ENCODE assay signal across 14 cellular contexts in genomic region chr6:23505021-23505420, GRCh38.
DNase-seq lines count a peak whose midpoint lies in the region; TF ChIP-seq lines count a peak whose summit lies in the region.
"Had no signal": no experiment of that assay in that cellular context is flagged by ENCODE, and none has a peak within 500 bp of the region (broad histone marks: within the 10 kb centered on the region; RNA-seq: fewer than 3 reads in every experiment).

No MANE protein-coding gene starts in this region.

- H3F3A ChIP-seq in neural progenitor cell (ENCODE audit: low read depth): no peaks in the 10 kb centered on the region

- H3K27ac ChIP-seq in brain microvascular endothelial cell (no peak overlapping the region), neural progenitor cell (no peak overlapping the region)
- H3K27ac ChIP-seq: BLaER1 had no signal

- H3K4me1 ChIP-seq in neural progenitor cell: no peaks in the 10 kb centered on the region
- H3K4me1 ChIP-seq: BLaER1 had no signal

- H3K9me3 Mint-ChIP-seq in neural progenitor cell: no peaks in the 10 kb centered on the region

- H3K9ac ChIP-seq in neural progenitor cell: no peak overlapping the region
- H3K9ac ChIP-seq: BLaER1 had no signal

- H3K4me3 Mint-ChIP-seq in neural progenitor cell: no peak overlapping the region
- H3K4me3 Mint-ChIP-seq: CD8-positive, alpha-beta T cell had no signal

- peak; percentile 62 for DNase-seq in HCEC 1CT
- DNase-seq in brain microvascular endothelial cell: peak; percentile 29
- DNase-seq in fibroblast of mammary gland (ENCODE audit: low read depth): peak; percentile 52
- DNase-seq in stromal cell of bone marrow (ENCODE audit: low read depth): peak; percentile 13
- no peak for DNase-seq in GM19238 (ENCODE audit: insufficient read length, low spot score)
- no peak for DNase-seq in NCI-H2171 (lab: John Stamatoyannopoulos, UW)
- DNase-seq in neural progenitor cell (ENCODE audit: low spot score): no peak
- DNase-seq: CD8-positive, alpha-beta T cell; MG63; NCI-H1105; NCI-H1694; NCI-H226; NCI-H524 treated with DMSO at 0.1 percent for 48 hours had no signal

- no peaks in the 10 kb centered on the region for H3K36me3 ChIP-seq in brain microvascular endothelial cell (replicated peaks)
- no peaks in the 10 kb centered on the region for H3K36me3 ChIP-seq in neural progenitor cell
- H3K36me3 ChIP-seq: BLaER1, MG63 had no signal

- no peak for TF ChIP-seq CTCF in brain microvascular endothelial cell (IDR thresholded peaks at IDR 0.05; ENCODE audit: low read depth, low read length, missing control alignments)
- TF ChIP-seq CTCF in fibroblast of mammary gland (conservative IDR thresholded peaks at IDR 0.05; ENCODE audit: control insufficient read depth, insufficient read depth, low read depth, low read length): no peak
- TF ChIP-seq CTCF in neural progenitor cell (IDR thresholded peaks at IDR 0.05): no peak

- H3K27me3 Mint-ChIP-seq in neural progenitor cell (ENCODE audit: insufficient read depth, low read depth): no peaks in the 10 kb centered on the region

- in situ Hi-C loops in brain microvascular endothelial cell (cut with HindIII; ENCODE audit: low pct_ligation_motif_present, low sequenced_read_pairs): no loop called here

- H3K79me2 ChIP-seq in neural progenitor cell (ENCODE audit: low read depth): no peaks in the 10 kb centered on the region

- no peaks in the 10 kb centered on the region for H3K36me3 Mint-ChIP-seq in neural progenitor cell
- H3K36me3 Mint-ChIP-seq: CD8-positive, alpha-beta T cell had no signal

- H3K4me1 Mint-ChIP-seq in neural progenitor cell: no peaks in the 10 kb centered on the region

- H4K20me1 ChIP-seq in neural progenitor cell (ENCODE audit: low read depth): no peaks in the 10 kb centered on the region
- H4K20me1 ChIP-seq: BLaER1 had no signal

- no peak overlapping the region for H3K27ac Mint-ChIP-seq in neural progenitor cell
- H3K27ac Mint-ChIP-seq: CD8-positive, alpha-beta T cell had no signal

- no peak overlapping the region for H2AFZ ChIP-seq in neural progenitor cell (replicated peaks)

- H3K9me3 ChIP-seq in neural progenitor cell (ENCODE audit: low read depth): peaks cover 5% of the 10 kb centered on the region
- H3K9me3 ChIP-seq: BLaER1, MG63 had no signal

- no peak overlapping the region for H3K4me2 ChIP-seq in neural progenitor cell
- H3K4me2 ChIP-seq: BLaER1 had no signal

- H3K27me3 ChIP-seq in brain microvascular endothelial cell (replicated peaks): no peaks in the 10 kb centered on the region
- no peaks in the 10 kb centered on the region for H3K27me3 ChIP-seq in neural progenitor cell
- H3K27me3 ChIP-seq: BLaER1, MG63 had no signal

- H3K4me3 ChIP-seq in brain microvascular endothelial cell (ENCODE audit: low read depth, low read length): no peak overlapping the region
- H3K4me3 ChIP-seq in fibroblast of mammary gland (ENCODE audit: control insufficient read depth, low read depth, low read length): no peak overlapping the region
- H3K4me3 ChIP-seq in neural progenitor cell: no peak overlapping the region
- H3K4me3 ChIP-seq: BLaER1, MG63 had no signal

Comparison
In these comparisons a context has a peak if more than half of its experiments do, and no peak if none do; other contexts are left out.
1. DNase-seq: peak in HCEC 1CT (single experiment), brain microvascular endothelial cell (single experiment), fibroblast of mammary gland (single experiment) and stromal cell of bone marrow (single experiment); none in GM19238 (single experiment), NCI-H2171 (single experiment) and neural progenitor cell (single experiment).